8 cellular contexts compared by ENCODE assay signal in genomic region chr7:99380823-99381663, GRCh38. TPM values are rescaled to one million over a fixed set of nuclear protein-coding genes. Genes with fewer than 3 reads are reported as not detected.
DNase-seq lines count a peak whose midpoint lies in the region; ATAC-seq and TF ChIP-seq lines count a peak whose summit lies in the region.

No MANE protein-coding gene starts in this region.

- ATAC-seq in GM18909 (IDR thresholded peaks at IDR 0.05; ENCODE audit: poor library complexity, unreplicated experiment) (peak; percentile 83), HG03097 (IDR thresholded peaks at IDR 0.05; ENCODE audit: low FRiP score, unreplicated experiment) (peak; percentile 75)

- peak; percentile 93 for DNase-seq in activated CD4-positive, alpha-beta T cell treated with anti-CD3 and anti-CD28 coated beads for 48 hours
- peak; percentile 90 to 92 (median 92) for DNase-seq in effector memory CD4-positive, alpha-beta T cell
- DNase-seq in renal cortical epithelial cell (ENCODE audit: low read depth) (peak; percentile 35), erythroblast (lab: John Stamatoyannopoulos, UW) (no peak), HuH-7.5 (ENCODE audit: low spot score) (no peak), dermis blood vessel endothelial cell (no peak)

- H3K9me3 ChIP-seq in effector memory CD4-positive, alpha-beta T cell (ENCODE audit: control insufficient read depth, low read length): no peaks in the 10 kb centered on the region

- H3K4me1 ChIP-seq in effector memory CD4-positive, alpha-beta T cell (ENCODE audit: control insufficient read depth, insufficient read depth, low read length, poor library complexity, severe bottlenecking): peaks cover 52% of the 10 kb centered on the region

- no peak for TF ChIP-seq POLR2A in erythroblast (IDR thresholded peaks at IDR 0.05; ENCODE audit: low read length)

- no peaks in the 10 kb centered on the region for H3K27me3 ChIP-seq in effector memory CD4-positive, alpha-beta T cell (replicated peaks; ENCODE audit: control insufficient read depth, insufficient read depth, low read length, poor library complexity, severe bottlenecking)

- H3K36me3 ChIP-seq in effector memory CD4-positive, alpha-beta T cell (ENCODE audit: control insufficient read depth, insufficient read depth, low read length): peaks cover 27% of the 10 kb centered on the region

- H3K4me3 ChIP-seq in effector memory CD4-positive, alpha-beta T cell (ENCODE audit: insufficient read depth, low read depth, low read length, poor library complexity, severe bottlenecking): peak overlapping the region; percentile 35

- H3K27ac ChIP-seq in effector memory CD4-positive, alpha-beta T cell (ENCODE audit: insufficient read depth, low read length, poor library complexity, severe bottlenecking): peak overlapping the region; percentile 98

RNA-seq across cellular contexts. Expression of gene ARPC1B, which starts 6.5 kb away (rescaled TPM):
- total RNA-seq in renal cortical epithelial cell: 565 and 690 TPM in 2 replicates
- 464 and 901 TPM in 2 replicates for total RNA-seq in dermis blood vessel endothelial cell

RNA-seq across cellular contexts. Expression of gene PDAP1, which starts 27.4 kb away (rescaled TPM):
- total RNA-seq in renal cortical epithelial cell (77.4 and 89.1 TPM in 2 replicates), dermis blood vessel endothelial cell (52.9 and 74.3 TPM in 2 replicates)

RNA-seq across cellular contexts. Expression of gene BUD31, which starts 27.7 kb away (rescaled TPM):
- total RNA-seq in renal cortical epithelial cell (77.7 and 128 TPM in 2 replicates), dermis blood vessel endothelial cell (76.4 and 86.7 TPM in 2 replicates)

RNA-seq across cellular contexts. Expression of gene ARPC1A, which starts 55.3 kb away (rescaled TPM):
- 101 and 169 TPM in 2 replicates for total RNA-seq in renal cortical epithelial cell
- 210 and 276 TPM in 2 replicates for total RNA-seq in dermis blood vessel endothelial cell

RNA-seq across cellular contexts. Expression of gene PTCD1, which starts 57.6 kb away (rescaled TPM):
- 6.7 and 8.7 TPM in 2 replicates for total RNA-seq in renal cortical epithelial cell
- total RNA-seq in dermis blood vessel endothelial cell: 5.5 and 6.8 TPM in 2 replicates

Comparison
In these comparisons a context has a peak if more than half of its experiments do, and no peak if none do; other contexts are left out.
1. DNase-seq: peak in activated CD4-positive, alpha-beta T cell treated with anti-CD3 and anti-CD28 coated beads for 48 hours (single experiment), effector memory CD4-positive, alpha-beta T cell (3 of 3) and renal cortical epithelial cell (single experiment); none in erythroblast (0 of 2), HuH-7.5 (single experiment) and dermis blood vessel endothelial cell (single experiment).